Comparison of ENCODE assay signal across 21 cellular contexts in genomic region chr16:89646906-89647305, GRCh38. TPM values are rescaled to one million over a fixed set of nuclear protein-coding genes. Genes with fewer than 3 reads are reported as not detected.
"Had no signal": no experiment of that assay in that cellular context is flagged by ENCODE, and none has a peak within 500 bp of the region (broad histone marks: within the 10 kb centered on the region; RNA-seq: fewer than 3 reads in every experiment).

No MANE protein-coding gene starts in this region.

- DNase-seq: effector CD4-positive, alpha-beta T cell; esophagus squamous epithelium; foreskin fibroblast; head of caudate nucleus; hippocampal formation; mucosa of descending colon; naive thymus-derived CD8-positive, alpha-beta T cell; ovary; sigmoid colon; stimulated activated CD4-positive, alpha-beta T cell treated with anti-CD3 and anti-CD28 coated beads, Interleukin-2, amount 100 ng/mL, for 24 hours; stimulated activated CD4-positive, alpha-beta T cell treated with anti-CD3 and anti-CD28 coated beads, Interleukin-4, amount 100 ng/mL, for 4 hours; stimulated activated naive CD4-positive, alpha-beta T cell; stomach; substantia nigra; transverse colon had no signal

- ATAC-seq: left lobe of liver; mucosa of descending colon; naive thymus-derived CD8-positive, alpha-beta T cell had no signal

- H3K27me3 Mint-ChIP-seq: naive thymus-derived CD8-positive, alpha-beta T cell had no signal

- H3K9me3 Mint-ChIP-seq: naive thymus-derived CD8-positive, alpha-beta T cell had no signal

- H3K36me3 ChIP-seq: ovary had no signal

- H3K27ac Mint-ChIP-seq: naive thymus-derived CD8-positive, alpha-beta T cell had no signal

- H3K27ac ChIP-seq: coronary artery, esophagus squamous epithelium, ovary, right atrium auricular region, sigmoid colon, skin epidermis, stomach, thoracic aorta, transverse colon had no signal

- H3K9me3 ChIP-seq: esophagus squamous epithelium, mucosa of descending colon, ovary, right atrium auricular region, sigmoid colon, stomach, thoracic aorta, transverse colon had no signal

- H3K4me3 ChIP-seq: coronary artery, esophagus squamous epithelium, mucosa of descending colon, ovary, right atrium auricular region, sigmoid colon, skin epidermis, stomach, thoracic aorta, transverse colon had no signal

- H3K4me3 Mint-ChIP-seq: naive thymus-derived CD8-positive, alpha-beta T cell had no signal

- H3K27me3 ChIP-seq: esophagus squamous epithelium, ovary, right atrium auricular region, sigmoid colon, stomach, transverse colon had no signal

- H3K4me1 ChIP-seq: esophagus squamous epithelium, sigmoid colon, transverse colon had no signal

RNA-seq across cellular contexts. Expression of gene DPEP1, which starts 33.5 kb away (rescaled TPM):
- total RNA-seq: chondrocyte; naive thymus-derived CD8-positive, alpha-beta T cell; sigmoid colon; thoracic aorta had no signal
